1 cellular context compared by ENCODE assay signal in genomic region chr20:36582322-36582721, GRCh38.
TF ChIP-seq lines count a peak whose summit lies in the region.

No MANE protein-coding gene starts in this region.

TF ChIP-seq in WTC11, 78 proteins besides CTCF, POLR2A, EP300 and RAD21:
- TF ChIP-seq ERG (CRISPR knock-in tag; IDR thresholded peaks at IDR 0.05) (no peak), KAT7 (CRISPR knock-in tag; IDR thresholded peaks at IDR 0.05; ENCODE audit: borderline replicate concordance) (no peak), FOXK1 (CRISPR knock-in tag; IDR thresholded peaks at IDR 0.05) (no peak), MAX (CRISPR knock-in tag; IDR thresholded peaks at IDR 0.05) (no peak), RELA (CRISPR knock-in tag; IDR thresholded peaks at IDR 0.05; ENCODE audit: borderline replicate concordance) (no peak), E2F1 (CRISPR knock-in tag; IDR thresholded peaks at IDR 0.05) (no peak), PREB (CRISPR knock-in tag; IDR thresholded peaks at IDR 0.05; ENCODE audit: borderline replicate concordance) (no peak), ATF6 (CRISPR knock-in tag; IDR thresholded peaks at IDR 0.05) (no peak), ZNF219 (CRISPR knock-in tag; IDR thresholded peaks at IDR 0.05; ENCODE audit: borderline replicate concordance) (no peak), CDX4 (CRISPR knock-in tag; IDR thresholded peaks at IDR 0.05; ENCODE audit: borderline replicate concordance) (no peak), HMGXB4 (CRISPR knock-in tag; IDR thresholded peaks at IDR 0.05) (no peak), OVOL2 (CRISPR knock-in tag; IDR thresholded peaks at IDR 0.05; ENCODE audit: borderline replicate concordance) (no peak), ELF4 (CRISPR knock-in tag; IDR thresholded peaks at IDR 0.05; ENCODE audit: low read depth) (no peak), FOXP1 (CRISPR knock-in tag; IDR thresholded peaks at IDR 0.05; ENCODE audit: borderline replicate concordance) (no peak), ARID4B (CRISPR knock-in tag; IDR thresholded peaks at IDR 0.05; ENCODE audit: borderline replicate concordance) (no peak), E2F5 (CRISPR knock-in tag; IDR thresholded peaks at IDR 0.05) (no peak), ESRRA (CRISPR knock-in tag; IDR thresholded peaks at IDR 0.05; ENCODE audit: borderline replicate concordance) (no peak), ZNF416 (CRISPR knock-in tag; IDR thresholded peaks at IDR 0.05) (no peak)
